In the genomic region with DNA sequence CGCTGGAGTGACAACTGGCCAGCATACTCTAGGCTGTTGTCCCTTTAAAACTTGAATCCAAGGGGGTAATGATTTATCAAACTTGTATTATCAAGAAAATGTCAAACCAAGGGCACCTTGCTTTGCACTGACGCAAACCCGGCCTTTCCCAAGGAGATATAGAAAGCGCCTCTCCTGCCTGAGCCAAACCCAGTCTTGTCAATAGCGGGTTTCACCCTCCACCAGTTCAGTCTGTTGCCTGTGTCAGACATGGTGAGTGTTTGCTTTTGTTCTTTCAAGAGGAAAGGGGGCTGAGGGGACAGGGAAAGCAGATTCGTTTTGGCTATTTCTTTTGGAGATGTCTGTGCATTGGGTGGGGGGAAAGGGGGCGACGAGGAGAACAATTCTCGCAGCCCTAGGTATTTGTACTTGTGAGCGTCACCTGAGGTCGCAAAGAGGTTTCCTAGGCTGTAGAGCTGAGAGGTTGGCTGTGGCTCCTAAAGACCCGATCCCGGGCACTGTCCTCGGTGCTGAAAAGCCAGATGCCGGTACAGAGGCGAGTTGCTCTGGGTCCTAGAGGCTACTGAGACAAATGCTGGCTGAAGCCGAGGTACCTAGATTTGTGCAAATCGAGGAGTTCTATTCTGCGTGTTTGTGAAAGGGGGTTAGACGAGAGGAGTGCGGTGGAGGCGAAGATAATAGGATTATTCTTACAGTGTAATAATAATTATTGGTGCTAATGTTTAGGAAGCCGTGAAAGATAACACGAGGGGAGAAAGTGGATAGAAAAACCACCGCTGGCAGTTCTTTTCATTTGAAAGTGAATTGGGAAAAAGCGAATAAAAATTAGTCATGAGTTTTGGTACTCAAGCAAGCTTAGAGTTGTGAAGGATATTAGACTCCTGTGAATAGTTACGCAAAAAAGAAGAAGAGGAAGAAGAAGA, we compare ENCODE assay signal across 9 cellular contexts. TPM values are rescaled to one million over a fixed set of nuclear protein-coding genes. Genes with fewer than 3 reads are reported as not detected.
DNase-seq lines count a peak whose midpoint lies in the region; ATAC-seq, FAIRE-seq and TF ChIP-seq lines count a peak whose summit lies in the region.
"Had no signal": no experiment of that assay in that cellular context is flagged by ENCODE, and none has a peak within 500 bp of the region (broad histone marks: within the 10 kb centered on the region; RNA-seq: fewer than 3 reads in every experiment).

A gene (plus strand): TSS at position 185 of the 923 bp plus-strand sequence. CDS start 65 bp downstream, at position 250.

- no peaks in the 10 kb centered on the region for H3K36me3 Mint-ChIP-seq in activated naive CD8-positive, alpha-beta T cell treated with anti-CD3 and anti-CD28 coated beads, Interleukin-2, amount 50 U/mL, for 24 hours (ENCODE audit: low read depth)

- 27% methylated on average over 27 of the region's 27 CpGs for WGBS in HepG2 (ENCODE audit: low lambda C conversion rate)

- FAIRE-seq in HepG2 (lab: Jason Lieb, UNC) (no peak), RCC 7860 (lab: Jason Lieb, UNC) (no peak)

- no peak for TF ChIP-seq CTCF in HepG2 (CRISPR knock-in tag; IDR thresholded peaks at IDR 0.05)

- no peak within 1 kb of the TSS for H3K27ac Mint-ChIP-seq in activated naive CD8-positive, alpha-beta T cell treated with anti-CD3 and anti-CD28 coated beads, Interleukin-2, amount 50 U/mL, for 24 hours

- no peak within 1 kb of the TSS for H3K4me2 ChIP-seq in HepG2 (ENCODE audit: low read depth, low read length)

- CTCF ChIA-PET in HepG2 (lab: Yijun Ruan, JAX; ENCODE audit: low intra/inter-chr PET ratio, low total read pairs): no interaction called here

- no peak for TF ChIP-seq RAD21 in HepG2 (CRISPR knock-in tag; IDR thresholded peaks at IDR 0.05)

- DNase-seq in DMS53 (lab: John Stamatoyannopoulos, UW) (peak; percentile 73), HepG2 (ENCODE audit: low spot score) (peak; percentile 25), NCI-H128 (lab: John Stamatoyannopoulos, UW; ENCODE audit: unreplicated experiment) (no peak), RCC 7860 (ENCODE audit: low spot score) (no peak)
- DNase-seq in activated naive CD8-positive, alpha-beta T cell treated with anti-CD3 and anti-CD28 coated beads, Interleukin-2, amount 50 U/mL, for 24 hours: peak; percentile 50

- peaks cover 9% of the 10 kb centered on the region for H3K9me3 Mint-ChIP-seq in activated naive CD8-positive, alpha-beta T cell treated with anti-CD3 and anti-CD28 coated beads, Interleukin-2, amount 50 U/mL, for 24 hours

- H3K9ac ChIP-seq in HUES6 (ENCODE audit: low read length) (no peak within 1 kb of the TSS), HepG2 (ENCODE audit: insufficient read depth, low read depth, low read length) (no peak within 1 kb of the TSS)
- H3K9ac ChIP-seq: parathyroid adenoma had no signal

- TF ChIP-seq POLR2A in HepG2 (IDR thresholded peaks at IDR 0.05; ENCODE audit: insufficient read depth in 1 of 2, low read depth in 2 of 2, low read length in 2 of 2): no peak

- peak; percentile 21 for ATAC-seq in activated naive CD8-positive, alpha-beta T cell treated with anti-CD3 and anti-CD28 coated beads, Interleukin-2, amount 50 U/mL, for 24 hours
- ATAC-seq in HepG2 (peak; percentile 84), HG03135 (IDR thresholded peaks at IDR 0.05; ENCODE audit: unreplicated experiment) (no peak), HG03280 (IDR thresholded peaks at IDR 0.05; ENCODE audit: unreplicated experiment) (no peak)

- no peak within 1 kb of the TSS for H2AFZ ChIP-seq in HepG2 (ENCODE audit: low read length)
- H2AFZ ChIP-seq: parathyroid adenoma had no signal

- H3K4me1 ChIP-seq in HUES6 (ENCODE audit: control insufficient read depth, insufficient read depth, low read length) (peaks cover 12% of the 10 kb centered on the region), HepG2 (ENCODE audit: insufficient read depth, low read length) (peaks cover 6% of the 10 kb centered on the region; the same call in 1 of the 2 replicates)
- H3K4me1 ChIP-seq: parathyroid adenoma had no signal

- peaks cover 100% of the 10 kb centered on the region for H3K27me3 ChIP-seq in HUES6 (ENCODE audit: control insufficient read depth, insufficient read depth, low read length)
- H3K27me3 ChIP-seq in HepG2 (ENCODE audit: control insufficient read depth in 1 of 2, insufficient read depth in 2 of 2, low read length in 2 of 2): peaks cover 1 to 74% of the 10 kb centered on the region in 2 experiments

- no peak for TF ChIP-seq EP300 in HepG2 (IDR thresholded peaks at IDR 0.05; ENCODE audit: low read depth in 2 of 2, low read length in 2 of 2)
- TF ChIP-seq EP300 in HepG2 (CRISPR knock-in tag; IDR thresholded peaks at IDR 0.05; ENCODE audit: borderline replicate concordance): no peak

- no peaks in the 10 kb centered on the region for H4K20me1 ChIP-seq in HepG2 (ENCODE audit: insufficient read depth, low read length)

- BruUV-seq in HepG2 (replicated peaks; lab: Mats Ljungman, UMichigan): no TSS peak

- H3K4me1 Mint-ChIP-seq in activated naive CD8-positive, alpha-beta T cell treated with anti-CD3 and anti-CD28 coated beads, Interleukin-2, amount 50 U/mL, for 24 hours: peaks cover 9% of the 10 kb centered on the region

- H3K4me3 ChIP-seq in HUES6 (ENCODE audit: low read depth, low read length) (0 out of 2 replicates have a peak within 1 kb of the TSS, but pooled peaks have one; percentile 18), HepG2 (replicated peaks in 1 of 3; ENCODE audit: insufficient read depth in 1 of 3, low read depth in 2 of 3, low read length in 3 of 3) (no peak within 1 kb of the TSS)

- in situ Hi-C loops in HepG2 (cut with HindIII; ENCODE audit: extremely low pct_ligation_motif_present, low pct_unique_long_range_greater_than_20kb): loop anchor here (25.0 kb wide), 1 partner anchor 462 kb away; no protein-coding TSS in a partner anchor

- H3K27me3 Mint-ChIP-seq in activated naive CD8-positive, alpha-beta T cell treated with anti-CD3 and anti-CD28 coated beads, Interleukin-2, amount 50 U/mL, for 24 hours: peaks cover 92% of the 10 kb centered on the region

- POLR2A ChIA-PET in HepG2 (lab: Yijun Ruan, JAX): no interaction called here

- H3K9me3 ChIP-seq in HUES6 (ENCODE audit: control insufficient read depth, insufficient read depth, low read depth, low read length) (no peaks in the 10 kb centered on the region), HepG2 (ENCODE audit: low read length) (no peaks in the 10 kb centered on the region)

- intact Hi-C loops in HepG2 (cut with micrococcal nuclease; ENCODE audit: unreplicated experiment): no loop called here

- H3K27ac ChIP-seq in HUES6 (ENCODE audit: low read depth, low read length): no peak within 1 kb of the TSS
- H3K27ac ChIP-seq in HepG2 (ENCODE audit: extremely low read length, insufficient read depth, low read length): no peak within 1 kb of the TSS
- H3K27ac ChIP-seq: parathyroid adenoma had no signal

- H3K79me2 ChIP-seq in HepG2 (ENCODE audit: insufficient read depth, low read length): no peaks in the 10 kb centered on the region
- H3K79me2 ChIP-seq: parathyroid adenoma had no signal

- no peak within 1 kb of the TSS for H3K4me3 Mint-ChIP-seq in activated naive CD8-positive, alpha-beta T cell treated with anti-CD3 and anti-CD28 coated beads, Interleukin-2, amount 50 U/mL, for 24 hours

- H3K36me3 ChIP-seq in HUES6 (ENCODE audit: control insufficient read depth, insufficient read depth, low read length): no peaks in the 10 kb centered on the region
- no peaks in the 10 kb centered on the region for H3K36me3 ChIP-seq in HepG2 (replicated peaks in 1 of 2; ENCODE audit: control insufficient read depth in 1 of 2, insufficient read depth in 2 of 2, low read length in 2 of 2)

TF ChIP-seq in HepG2, 621 proteins besides CTCF, POLR2A, EP300 and RAD21 (continues in another document):
- TF ChIP-seq ZBTB20 (CRISPR knock-in tag; IDR thresholded peaks at IDR 0.05; ENCODE audit: borderline replicate concordance, low read depth): peak; percentile 47; the same call in 1 of the 2 replicates
- TF ChIP-seq ZNF563 (CRISPR knock-in tag; IDR thresholded peaks at IDR 0.05): 0 out of 2 replicates have a peak, but pooled peaks have one; percentile 30

RNA-seq across cellular contexts. Expression of the gene that starts here (rescaled TPM):
- total RNA-seq in HepG2 (2016; rRNA removed; fragmentation: Illumina TruSeq; extraction: Trizol): not detected in 2 replicates
- total RNA-seq in HepG2 (2016; cell fraction: cytosol; rRNA removed; fragmentation: Illumina TruSeq; extraction: Trizol; ENCODE audit: low read depth): not detected in 2 replicates
- total RNA-seq in HepG2 (2016; cell fraction: insoluble cytoplasmic fraction; rRNA removed; fragmentation: Illumina TruSeq; extraction: Trizol): not detected in 2 replicates
- not detected in 2 replicates for total RNA-seq in HepG2 (2016; cell fraction: membrane; rRNA removed; fragmentation: Illumina TruSeq; extraction: Trizol)
- not detected in 2 replicates for total RNA-seq in HepG2 (2016; cell fraction: nucleus; rRNA removed; fragmentation: Illumina TruSeq; extraction: Trizol)
- polyA plus RNA-seq in HepG2 (2011; rRNA removed): not detected in 2 replicates
- polyA plus RNA-seq in HepG2 (2011; cell fraction: cytosol; rRNA removed): not detected in 2 replicates
- polyA plus RNA-seq in HepG2 (2011; cell fraction: nucleus; rRNA removed): not detected in 2 replicates
- polyA plus RNA-seq in HepG2 (2012): not detected in 2 replicates
- polyA plus RNA-seq in HepG2 (2016; cell fraction: cytosol; fragmentation: Illumina TruSeq; extraction: Trizol; ENCODE audit: low read depth): not detected in 2 replicates
- not detected in 2 replicates for polyA plus RNA-seq in HepG2 (2016; cell fraction: insoluble cytoplasmic fraction; fragmentation: Illumina TruSeq; extraction: Trizol; ENCODE audit: low read depth)
- not detected in 2 replicates for polyA plus RNA-seq in HepG2 (2016; cell fraction: membrane; fragmentation: Illumina TruSeq; extraction: Trizol; ENCODE audit: low read depth)
- not detected in 2 replicates for polyA plus RNA-seq in HepG2 (2016; cell fraction: nucleus; fragmentation: Illumina TruSeq; extraction: Trizol; ENCODE audit: insufficient read depth, low read depth)
- not detected in 2 replicates for polyA minus RNA-seq in HepG2 (2011; rRNA and poly(A)+ RNA removed; ENCODE audit: low replicate concordance)
- not detected in 2 replicates for polyA minus RNA-seq in HepG2 (2011; cell fraction: cytosol; rRNA and poly(A)+ RNA removed)
- polyA minus RNA-seq in HepG2 (2011; cell fraction: nucleus; rRNA and poly(A)+ RNA removed): not detected in 2 replicates

Comparison
In these comparisons a context has a peak if more than half of its experiments do, and no peak if none do; other contexts are left out.
1. Peak in DNase-seq and ATAC-seq in HepG2; RNA of the gene not detected or under 1 TPM.
2. DNase-seq: peak in DMS53 (single experiment) and activated naive CD8-positive, alpha-beta T cell treated with anti-CD3 and anti-CD28 coated beads, Interleukin-2, amount 50 U/mL, for 24 hours (single experiment); none in NCI-H128 (single experiment) and RCC 7860 (single experiment).